Comparison of ENCODE assay signal across 13 cellular contexts in the genomic region with DNA sequence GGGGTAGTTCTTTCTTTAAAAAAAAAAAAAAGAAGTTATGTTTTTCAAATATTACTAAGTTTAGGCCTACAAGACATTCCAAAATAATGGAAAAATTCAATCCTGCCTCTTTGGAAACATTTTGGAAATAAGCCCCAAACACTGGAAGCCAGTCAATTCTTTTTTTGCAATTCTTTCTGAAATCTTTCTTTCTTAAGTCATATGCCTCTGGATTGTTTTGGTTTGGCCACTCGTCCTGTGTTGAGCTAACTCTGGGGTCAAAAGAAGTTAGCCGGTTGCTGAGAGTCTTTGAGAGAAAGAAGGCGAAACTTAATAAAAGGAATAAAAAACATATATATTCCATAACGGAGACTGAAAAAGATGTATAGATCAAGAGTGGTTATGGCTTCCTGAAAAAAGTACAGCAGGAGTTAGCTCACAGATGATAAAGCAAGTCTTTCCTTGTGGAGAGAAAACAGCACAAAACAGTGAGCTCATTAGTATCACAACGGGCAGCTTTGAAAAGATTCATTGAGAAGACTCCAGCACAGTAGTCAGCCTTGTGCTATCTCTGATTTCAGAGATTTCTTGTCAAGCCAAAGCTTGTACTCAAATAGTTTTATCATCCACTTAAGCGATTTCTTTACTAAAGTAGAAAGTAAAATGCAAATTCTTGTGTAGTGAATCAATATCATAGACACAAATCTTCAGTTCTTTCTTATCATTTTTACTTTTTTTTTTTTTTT.
DNase-seq lines count a peak whose midpoint lies in the region; ATAC-seq and TF ChIP-seq lines count a peak whose summit lies in the region.
"Had no signal": no experiment of that assay in that cellular context is flagged by ENCODE, and none has a peak within 500 bp of the region (broad histone marks: within the 10 kb centered on the region; RNA-seq: fewer than 3 reads in every experiment).

No MANE protein-coding gene starts in this region.

- ATAC-seq in GM18502 (IDR thresholded peaks at IDR 0.05; ENCODE audit: poor library complexity, unreplicated experiment), result no peak
- ATAC-seq: activated CD8-positive, alpha-beta T cell treated with anti-CD3 and anti-CD28 coated beads, Interleukin-2, amount 10 ng/mL, durations not matched to agents 7 days and 5 days had no signal

- no peaks in the 10 kb centered on the region for H3K27me3 ChIP-seq in left ventricle myocardium inferior (ENCODE audit: low read depth)
- H3K27me3 ChIP-seq: adrenal gland had no signal

- H3K9me3 Mint-ChIP-seq in chondrocyte (ENCODE audit: low read depth) (no peaks in the 10 kb centered on the region), progenitor cell of endocrine pancreas (ENCODE audit: low read depth) (no peaks in the 10 kb centered on the region)
- H3K9me3 Mint-ChIP-seq: stimulated activated naive CD8-positive, alpha-beta T cell treated with anti-CD3 and anti-CD28 coated beads, Interleukin-15, Interleukin-2, amounts not matched to agents 100 ng/mL and 50 ng/mL, for 24 hours had no signal

- H3K27ac Mint-ChIP-seq in chondrocyte (ENCODE audit: unreplicated experiment), result peak overlapping the region; percentile 97
- peak overlapping the region; percentile 56 for H3K27ac Mint-ChIP-seq in progenitor cell of endocrine pancreas
- H3K27ac Mint-ChIP-seq: activated CD8-positive, alpha-beta T cell treated with anti-CD3 and anti-CD28 coated beads, Interleukin-2, amount 10 ng/mL, durations not matched to agents 7 days and 5 days; stimulated activated naive CD8-positive, alpha-beta T cell treated with anti-CD3 and anti-CD28 coated beads, Interleukin-15, Interleukin-2, amounts not matched to agents 100 ng/mL and 50 ng/mL, for 24 hours had no signal

- DNase-seq in Ammon's horn (ENCODE audit: low spot score), result peak; percentile 56
- DNase-seq in chondrocyte (ENCODE audit: low spot score), result no peak
- no peak for DNase-seq in left ventricle myocardium inferior
- DNase-seq in progenitor cell of endocrine pancreas (ENCODE audit: low spot score, unreplicated experiment), result no peak
- no peak for DNase-seq in activated CD8-positive, alpha-beta memory T cell treated with anti-CD3 and anti-CD28 coated beads, Interleukin-2, amount 50 U/mL, for 4 hours
- no peak for DNase-seq in HUDEP-2 (lab: John Stamatoyannopoulos, UW; ENCODE audit: unreplicated experiment in 76 of 76)
- no peak for DNase-seq in DMS79 (lab: John Stamatoyannopoulos, UW)
- DNase-seq: activated CD8-positive, alpha-beta T cell treated with anti-CD3 and anti-CD28 coated beads, Interleukin-2, amount 10 ng/mL, durations not matched to agents 7 days and 5 days; NCI-H526 treated with DMSO at 0.1 percent for 48 hours had no signal

- H3K4me1 ChIP-seq in left ventricle myocardium inferior, result peaks cover 72% of the 10 kb centered on the region
- H3K4me1 ChIP-seq: adrenal gland had no signal

- peak overlapping the region; percentile 9 for H3K4me3 ChIP-seq in left ventricle myocardium inferior
- H3K4me3 ChIP-seq: adrenal gland, HAP-1 had no signal

- H3K4me3 Mint-ChIP-seq in chondrocyte (ENCODE audit: unreplicated experiment), result peak overlapping the region; percentile 44
- H3K4me3 Mint-ChIP-seq in progenitor cell of endocrine pancreas (ENCODE audit: low read depth), result no peak overlapping the region
- H3K4me3 Mint-ChIP-seq: activated CD8-positive, alpha-beta T cell treated with anti-CD3 and anti-CD28 coated beads, Interleukin-2, amount 10 ng/mL, durations not matched to agents 7 days and 5 days; stimulated activated naive CD8-positive, alpha-beta T cell treated with anti-CD3 and anti-CD28 coated beads, Interleukin-15, Interleukin-2, amounts not matched to agents 100 ng/mL and 50 ng/mL, for 24 hours had no signal

- H3K4me1 Mint-ChIP-seq in chondrocyte (ENCODE audit: low read depth) (peaks cover 84% of the 10 kb centered on the region), progenitor cell of endocrine pancreas (ENCODE audit: low read depth) (peaks cover 3% of the 10 kb centered on the region)

- TF ChIP-seq CTCF in chondrocyte (IDR thresholded peaks at IDR 0.05), result no peak
- no peak for TF ChIP-seq CTCF in left ventricle myocardium inferior (IDR thresholded peaks at IDR 0.05; ENCODE audit: borderline replicate concordance)
- no peak for TF ChIP-seq CTCF in progenitor cell of endocrine pancreas (IDR thresholded peaks at IDR 0.05; ENCODE audit: unreplicated experiment)

- peaks cover 9% of the 10 kb centered on the region for H3K36me3 ChIP-seq in left ventricle myocardium inferior
- H3K36me3 ChIP-seq: adrenal gland, HAP-1 had no signal

- H3K36me3 Mint-ChIP-seq in chondrocyte (ENCODE audit: low read depth), result peaks cover 19% of the 10 kb centered on the region
- peaks cover 8% of the 10 kb centered on the region for H3K36me3 Mint-ChIP-seq in progenitor cell of endocrine pancreas (ENCODE audit: insufficient read depth)

- intact Hi-C loops in left ventricle myocardium inferior (cut with micrococcal nuclease), result no loop called here

- H3K9me3 ChIP-seq in left ventricle myocardium inferior (replicated peaks), result no peaks in the 10 kb centered on the region
- H3K9me3 ChIP-seq: adrenal gland, HAP-1 had no signal

- H3K27ac ChIP-seq in left ventricle myocardium inferior (replicated peaks), result peak overlapping the region; percentile 71

- H3K27me3 Mint-ChIP-seq in chondrocyte (ENCODE audit: low read depth) (no peaks in the 10 kb centered on the region), progenitor cell of endocrine pancreas (peaks cover 3% of the 10 kb centered on the region)
- H3K27me3 Mint-ChIP-seq: stimulated activated naive CD8-positive, alpha-beta T cell treated with anti-CD3 and anti-CD28 coated beads, Interleukin-15, Interleukin-2, amounts not matched to agents 100 ng/mL and 50 ng/mL, for 24 hours had no signal
